Comparison of ENCODE assay signal across 1 cellular context in the genomic region with DNA sequence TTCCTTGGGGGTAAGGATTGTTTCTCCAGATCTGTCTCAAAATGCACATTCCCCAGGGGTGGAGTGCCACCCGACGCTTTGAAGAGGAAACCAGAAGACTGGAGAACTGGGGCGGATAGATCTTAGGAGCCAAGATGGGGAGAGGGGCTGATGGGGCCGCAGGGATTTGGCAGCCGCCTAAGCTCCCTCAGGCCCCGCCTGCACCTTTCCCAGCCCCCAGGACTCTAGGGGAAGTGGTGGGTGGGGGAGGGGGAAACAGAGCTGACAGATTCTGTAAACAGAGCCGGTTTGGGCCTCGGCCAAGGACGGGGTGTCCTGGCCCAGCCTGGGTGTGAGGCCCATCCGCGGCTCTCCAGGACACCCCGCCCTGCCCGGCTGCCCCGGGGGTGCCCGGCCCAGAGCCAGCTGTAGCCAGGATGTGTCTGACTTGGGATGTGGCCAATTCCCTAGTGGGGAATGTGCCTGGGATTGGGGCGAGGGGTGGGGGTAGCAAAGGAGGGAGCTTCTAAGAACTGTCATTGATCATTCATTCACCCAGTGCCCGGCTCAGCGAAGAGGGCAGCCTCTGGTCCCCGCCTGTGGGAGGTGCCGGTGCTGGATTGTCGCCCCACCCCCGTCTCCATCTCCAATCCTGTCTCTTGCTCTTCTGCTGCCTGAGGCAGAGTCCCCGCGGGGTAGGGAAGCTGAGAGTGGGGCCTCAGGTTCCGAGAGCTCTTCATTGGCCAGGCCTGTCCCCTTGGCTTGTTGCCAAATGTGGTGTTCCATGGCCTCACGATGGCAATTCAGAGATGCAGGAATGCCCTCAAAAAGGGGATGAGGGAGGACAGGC.
TF ChIP-seq lines count a peak whose summit lies in the region.

No MANE protein-coding gene starts in this region.

TF ChIP-seq in SK-N-SH, 30 proteins besides CTCF, POLR2A, EP300 and RAD21 (continued from another document):
- TF ChIP-seq, protein P1, sequence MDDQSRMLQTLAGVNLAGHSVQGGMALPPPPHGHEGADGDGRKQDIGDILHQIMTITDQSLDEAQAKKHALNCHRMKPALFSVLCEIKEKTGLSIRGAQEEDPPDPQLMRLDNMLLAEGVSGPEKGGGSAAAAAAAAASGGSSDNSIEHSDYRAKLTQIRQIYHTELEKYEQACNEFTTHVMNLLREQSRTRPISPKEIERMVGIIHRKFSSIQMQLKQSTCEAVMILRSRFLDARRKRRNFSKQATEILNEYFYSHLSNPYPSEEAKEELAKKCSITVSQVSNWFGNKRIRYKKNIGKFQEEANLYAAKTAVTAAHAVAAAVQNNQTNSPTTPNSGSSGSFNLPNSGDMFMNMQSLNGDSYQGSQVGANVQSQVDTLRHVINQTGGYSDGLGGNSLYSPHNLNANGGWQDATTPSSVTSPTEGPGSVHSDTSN (IDR thresholded peaks at IDR 0.05), result peak; percentile 77
- TF ChIP-seq RFX5 (IDR thresholded peaks at IDR 0.05; ENCODE audit: low read length), result no peak
- peak; percentile 13; the same call in 1 of the 2 replicates for TF ChIP-seq JUND (IDR thresholded peaks at IDR 0.05)
- TF ChIP-seq, protein P2, sequence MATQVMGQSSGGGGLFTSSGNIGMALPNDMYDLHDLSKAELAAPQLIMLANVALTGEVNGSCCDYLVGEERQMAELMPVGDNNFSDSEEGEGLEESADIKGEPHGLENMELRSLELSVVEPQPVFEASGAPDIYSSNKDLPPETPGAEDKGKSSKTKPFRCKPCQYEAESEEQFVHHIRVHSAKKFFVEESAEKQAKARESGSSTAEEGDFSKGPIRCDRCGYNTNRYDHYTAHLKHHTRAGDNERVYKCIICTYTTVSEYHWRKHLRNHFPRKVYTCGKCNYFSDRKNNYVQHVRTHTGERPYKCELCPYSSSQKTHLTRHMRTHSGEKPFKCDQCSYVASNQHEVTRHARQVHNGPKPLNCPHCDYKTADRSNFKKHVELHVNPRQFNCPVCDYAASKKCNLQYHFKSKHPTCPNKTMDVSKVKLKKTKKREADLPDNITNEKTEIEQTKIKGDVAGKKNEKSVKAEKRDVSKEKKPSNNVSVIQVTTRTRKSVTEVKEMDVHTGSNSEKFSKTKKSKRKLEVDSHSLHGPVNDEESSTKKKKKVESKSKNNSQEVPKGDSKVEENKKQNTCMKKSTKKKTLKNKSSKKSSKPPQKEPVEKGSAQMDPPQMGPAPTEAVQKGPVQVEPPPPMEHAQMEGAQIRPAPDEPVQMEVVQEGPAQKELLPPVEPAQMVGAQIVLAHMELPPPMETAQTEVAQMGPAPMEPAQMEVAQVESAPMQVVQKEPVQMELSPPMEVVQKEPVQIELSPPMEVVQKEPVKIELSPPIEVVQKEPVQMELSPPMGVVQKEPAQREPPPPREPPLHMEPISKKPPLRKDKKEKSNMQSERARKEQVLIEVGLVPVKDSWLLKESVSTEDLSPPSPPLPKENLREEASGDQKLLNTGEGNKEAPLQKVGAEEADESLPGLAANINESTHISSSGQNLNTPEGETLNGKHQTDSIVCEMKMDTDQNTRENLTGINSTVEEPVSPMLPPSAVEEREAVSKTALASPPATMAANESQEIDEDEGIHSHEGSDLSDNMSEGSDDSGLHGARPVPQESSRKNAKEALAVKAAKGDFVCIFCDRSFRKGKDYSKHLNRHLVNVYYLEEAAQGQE (IDR thresholded peaks at IDR 0.05; ENCODE audit: low read depth, low read length), result 0 out of 2 replicates have a peak, but pooled peaks have one; percentile 24
- peak; percentile 87 for TF ChIP-seq RXRA (IDR thresholded peaks at IDR 0.05; ENCODE audit: borderline replicate concordance, low read depth)
- TF ChIP-seq, protein P3, sequence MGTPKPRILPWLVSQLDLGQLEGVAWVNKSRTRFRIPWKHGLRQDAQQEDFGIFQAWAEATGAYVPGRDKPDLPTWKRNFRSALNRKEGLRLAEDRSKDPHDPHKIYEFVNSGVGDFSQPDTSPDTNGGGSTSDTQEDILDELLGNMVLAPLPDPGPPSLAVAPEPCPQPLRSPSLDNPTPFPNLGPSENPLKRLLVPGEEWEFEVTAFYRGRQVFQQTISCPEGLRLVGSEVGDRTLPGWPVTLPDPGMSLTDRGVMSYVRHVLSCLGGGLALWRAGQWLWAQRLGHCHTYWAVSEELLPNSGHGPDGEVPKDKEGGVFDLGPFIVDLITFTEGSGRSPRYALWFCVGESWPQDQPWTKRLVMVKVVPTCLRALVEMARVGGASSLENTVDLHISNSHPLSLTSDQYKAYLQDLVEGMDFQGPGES (IDR thresholded peaks at IDR 0.05; ENCODE audit: low read depth, low read length), result no peak
- peak; percentile 88 for TF ChIP-seq CHD2 (IDR thresholded peaks at IDR 0.05; ENCODE audit: low read length, partially characterized antibody)
TF ChIP-seq in SK-N-SH: peak in this region for 13.
